In genomic region chr17:42612013-42612412, GRCh38 we compare ENCODE assay signal across 25 cellular contexts. TPM values are rescaled to one million over a fixed set of nuclear protein-coding genes. Genes with fewer than 3 reads are reported as not detected.
DNase-seq lines count a peak whose midpoint lies in the region; ATAC-seq and TF ChIP-seq lines count a peak whose summit lies in the region.
"Had no signal": no experiment of that assay in that cellular context is flagged by ENCODE, and none has a peak within 500 bp of the region (broad histone marks: within the 10 kb centered on the region; RNA-seq: fewer than 3 reads in every experiment).

No MANE protein-coding gene starts in this region.

- CTCF ChIA-PET in CD8-positive, alpha-beta T cell (lab: Charles Lee): interaction anchor here (1.2 to 1.4 kb wide), 2 partner anchors 34 to 85 kb away, joined by 3 to 5 read pairs; no protein-coding TSS in a partner anchor

- ATAC-seq in CD8-positive, alpha-beta T cell: no peak
- no peak for ATAC-seq in GM18511 (IDR thresholded peaks at IDR 0.05; ENCODE audit: unreplicated experiment)
- ATAC-seq: natural killer cell treated with Interleukin-12 subunit alpha and Interleukin-12 subunit beta and Interleukin-15 and Interleukin-18, amount 100 ng/mL, for 72 hours; SK-N-SH treated with all-trans-retinoic acid at 6 μM for 48 hours; stimulated activated naive B cell treated with anti-CD40 and anti-IgM and Interleukin-4, amounts not matched to agents 10 μg/mL and 1 μg/mL and 100 μg/mL, for 72 hours had no signal

- H3K4me1 ChIP-seq in CD8-positive, alpha-beta T cell (ENCODE audit: insufficient read depth, low read length): peaks cover 13% of the 10 kb centered on the region

- no peaks in the 10 kb centered on the region for H3K27me3 Mint-ChIP-seq in CD8-positive, alpha-beta T cell (ENCODE audit: low read depth)
- H3K27me3 Mint-ChIP-seq in HFFc6 (ENCODE audit: insufficient read depth): no peaks in the 10 kb centered on the region; the same call in 1 of the 2 replicates
- H3K27me3 Mint-ChIP-seq in immature natural killer cell (ENCODE audit: low read depth in 3 of 3): peaks cover 8 to 17% (median 10%) of the 10 kb centered on the region in 3 donors
- H3K27me3 Mint-ChIP-seq: natural killer cell treated with Interleukin-12 subunit alpha and Interleukin-12 subunit beta and Interleukin-15 and Interleukin-18, amount 100 ng/mL, for 72 hours; stimulated activated naive B cell treated with anti-CD40 and anti-IgM and Interleukin-4, amounts not matched to agents 10 μg/mL and 1 μg/mL and 100 μg/mL, for 72 hours had no signal

- DNase-seq in CD8-positive, alpha-beta T cell: no peak
- DNase-seq in HFFc6: no peak
- no peak for DNase-seq in immature natural killer cell
- DNase-seq in NCI-H2107 treated with DMSO at 0.1 percent for 48 hours (lab: John Stamatoyannopoulos, UW; ENCODE audit: unreplicated experiment): no peak
- DNase-seq: activated CD4-positive, alpha-beta T cell treated with anti-CD3 and anti-CD28 coated beads, Interleukin-2, amount 50 U/mL, for 48 hours; activated naive CD4-positive, alpha-beta T cell treated with anti-CD3 and anti-CD28 coated beads, Interleukin-2, amount 50 U/mL, for 16 hours; anterior cingulate cortex; COR-L47; DMS53; effector CD4-positive, alpha-beta T cell; H9; NCI-H1436 treated with DMSO at 0.1 percent for 48 hours; NCI-H345; NCI-H748 treated with DMSO at 0.1 percent for 48 hours; Right ventricle myocardium superior; small intestine; stimulated activated naive B cell treated with anti-CD40 and anti-IgM and Interleukin-4, amounts not matched to agents 10 μg/mL and 1 μg/mL and 100 μg/mL, for 72 hours; substantia nigra; trophoblast cell had no signal

- H3K4me3 ChIP-seq in CD8-positive, alpha-beta T cell (ENCODE audit: low read depth, low read length): no peak overlapping the region
- H3K4me3 ChIP-seq: BLaER1 treated with 17β-estradiol and CSF1 and Interleukin-3, amounts not matched to agents 10 nM and 100 nM had no signal

- no peak overlapping the region for H3K27ac Mint-ChIP-seq in CD8-positive, alpha-beta T cell
- H3K27ac Mint-ChIP-seq in HFFc6 (no peak overlapping the region), immature natural killer cell (no peak overlapping the region)
- H3K27ac Mint-ChIP-seq: H9; natural killer cell treated with Interleukin-12 subunit alpha and Interleukin-12 subunit beta and Interleukin-15 and Interleukin-18, amount 100 ng/mL, for 72 hours; stimulated activated naive B cell treated with anti-CD40 and anti-IgM and Interleukin-4, amounts not matched to agents 10 μg/mL and 1 μg/mL and 100 μg/mL, for 72 hours; T-helper 1 cell treated with Interleukin-12 subunit alpha and Interleukin-12 subunit beta and Interleukin-4 antibody, amounts not matched to agents 30 μg/mL and 1 μg/mL, for 36 hours had no signal

- peaks cover 21% of the 10 kb centered on the region for H3K4me1 Mint-ChIP-seq in CD8-positive, alpha-beta T cell (ENCODE audit: low read depth)
- H3K4me1 Mint-ChIP-seq in HFFc6 (ENCODE audit: low read depth) (peaks cover 8% of the 10 kb centered on the region), immature natural killer cell (peaks cover 24 to 31% of the 10 kb centered on the region in 2 donors)

- H3K36me3 Mint-ChIP-seq in CD8-positive, alpha-beta T cell: peaks cover 43% of the 10 kb centered on the region
- H3K36me3 Mint-ChIP-seq in HFFc6 (ENCODE audit: low read depth) (peaks cover 20% of the 10 kb centered on the region), immature natural killer cell (peaks cover 0 to 25% (median 6%) of the 10 kb centered on the region in 3 donors)

- intact Hi-C loops in CD8-positive, alpha-beta T cell (cut with DNase I, micrococcal nuclease): no loop called here

- H3K27ac ChIP-seq in CD8-positive, alpha-beta T cell (ENCODE audit: low read depth, low read length): no peak overlapping the region
- H3K27ac ChIP-seq: BLaER1 treated with 17β-estradiol and CSF1 and Interleukin-3, amounts not matched to agents 10 nM and 100 nM; parathyroid adenoma had no signal

- H3K27me3 ChIP-seq in CD8-positive, alpha-beta T cell (ENCODE audit: insufficient read depth, low read length): no peaks in the 10 kb centered on the region
- H3K27me3 ChIP-seq: BLaER1 treated with 17β-estradiol and CSF1 and Interleukin-3, amounts not matched to agents 10 nM and 100 nM had no signal

- H3K9me3 ChIP-seq in CD8-positive, alpha-beta T cell (ENCODE audit: low read length): no peaks in the 10 kb centered on the region
- H3K9me3 ChIP-seq: BLaER1 treated with 17β-estradiol and CSF1 and Interleukin-3, amounts not matched to agents 10 nM and 100 nM had no signal

- no peak for TF ChIP-seq CTCF in CD8-positive, alpha-beta T cell (IDR thresholded peaks at IDR 0.05)
- TF ChIP-seq CTCF in HFFc6 (IDR thresholded peaks at IDR 0.05): no peak

- H3K36me3 ChIP-seq in CD8-positive, alpha-beta T cell (ENCODE audit: insufficient read depth, low read length): peaks cover 13% of the 10 kb centered on the region

- peak overlapping the region; percentile 40 for H3K4me3 Mint-ChIP-seq in CD8-positive, alpha-beta T cell
- H3K4me3 Mint-ChIP-seq in HFFc6: peak overlapping the region; percentile 50
- H3K4me3 Mint-ChIP-seq in immature natural killer cell: peak overlapping the region in 4 of 5 donors; percentile 21 to 49 (median 40)
- H3K4me3 Mint-ChIP-seq: H9; natural killer cell treated with Interleukin-12 subunit alpha and Interleukin-12 subunit beta and Interleukin-15 and Interleukin-18, amount 100 ng/mL, for 72 hours; stimulated activated naive B cell treated with anti-CD40 and anti-IgM and Interleukin-4, amounts not matched to agents 10 μg/mL and 1 μg/mL and 100 μg/mL, for 72 hours; T-helper 1 cell treated with Interleukin-12 subunit alpha and Interleukin-12 subunit beta and Interleukin-4 antibody, amounts not matched to agents 30 μg/mL and 1 μg/mL, for 36 hours had no signal

- POLR2A ChIA-PET in CD8-positive, alpha-beta T cell (lab: Charles Lee): no interaction called here

- no peaks in the 10 kb centered on the region for H3K9me3 Mint-ChIP-seq in CD8-positive, alpha-beta T cell
- H3K9me3 Mint-ChIP-seq in HFFc6 (no peaks in the 10 kb centered on the region), immature natural killer cell (no peaks in the 10 kb centered on the region)
- H3K9me3 Mint-ChIP-seq: natural killer cell treated with Interleukin-12 subunit alpha and Interleukin-12 subunit beta and Interleukin-15 and Interleukin-18, amount 100 ng/mL, for 72 hours; stimulated activated naive B cell treated with anti-CD40 and anti-IgM and Interleukin-4, amounts not matched to agents 10 μg/mL and 1 μg/mL and 100 μg/mL, for 72 hours; T-helper 1 cell treated with Interleukin-12 subunit alpha and Interleukin-12 subunit beta and Interleukin-4 antibody, amounts not matched to agents 30 μg/mL and 1 μg/mL, for 36 hours had no signal

RNA-seq across cellular contexts. Expression of gene TUBG1, which starts 2.5 kb away (rescaled TPM):
- 1 to 10 TPM; 4.9 to 8.4 TPM for total RNA-seq in CD8-positive, alpha-beta T cell
- total RNA-seq in HFFc6 (2021; fragmentation: NEBNext Ultra II Directional; extraction: Animal tissue kit (Norgen Biotek cat#: 25700)): 100 to 1,000 TPM in 5 of 6 experiments, 10 to 100 TPM in 1; 85.5 to 127 (median 112) TPM
- polyA plus RNA-seq in immature natural killer cell: 10 to 100 TPM in 2 of 3 donors, 1 to 10 TPM in 1; 6.0 to 16.9 (median 10.9) TPM

RNA-seq across cellular contexts. Expression of gene RETREG3, which starts 2.8 kb away (rescaled TPM):
- 10 to 100 TPM; 59.0 to 59.3 TPM for total RNA-seq in CD8-positive, alpha-beta T cell
- 10 to 100 TPM; 42.5 to 61.1 (median 48.9) TPM for total RNA-seq in HFFc6 (2021; fragmentation: NEBNext Ultra II Directional; extraction: Animal tissue kit (Norgen Biotek cat#: 25700))
- 100 to 1,000 TPM; 132 to 168 (median 133) TPM for polyA plus RNA-seq in immature natural killer cell

RNA-seq across cellular contexts. Expression of gene PSMC3IP, which starts 34.5 kb away (rescaled TPM):
- total RNA-seq in CD8-positive, alpha-beta T cell: 1 to 10 TPM; 3.9 to 4.1 TPM
- total RNA-seq in HFFc6 (2021; fragmentation: NEBNext Ultra II Directional; extraction: Animal tissue kit (Norgen Biotek cat#: 25700)): 10 to 100 TPM in 5 of 6 experiments, 1 to 10 TPM in 1; 7.3 to 18.2 (median 16.0) TPM
- 1 to 10 TPM in 2 of 3 donors, under 1 TPM in 1; 0.91 to 3.0 (median 1.5) TPM for polyA plus RNA-seq in immature natural killer cell

RNA-seq across cellular contexts. Expression of gene MLX, which starts 45.1 kb away (rescaled TPM):
- total RNA-seq in CD8-positive, alpha-beta T cell: 10 to 100 TPM; 18.3 to 21.3 TPM
- total RNA-seq in HFFc6 (2021; fragmentation: NEBNext Ultra II Directional; extraction: Animal tissue kit (Norgen Biotek cat#: 25700)): 10 to 100 TPM; 40.7 to 48.3 (median 47.0) TPM
- 10 to 100 TPM; 25.0 to 41.0 (median 30.5) TPM for polyA plus RNA-seq in immature natural killer cell

RNA-seq across cellular contexts. Expression of gene TUBG2, which starts 47.1 kb away (rescaled TPM):
- total RNA-seq in CD8-positive, alpha-beta T cell: 10 to 100 TPM in 1 of 2 experiments, 1 to 10 TPM in 1; 7.4 to 10.6 TPM
- total RNA-seq in HFFc6 (2021; fragmentation: NEBNext Ultra II Directional; extraction: Animal tissue kit (Norgen Biotek cat#: 25700)): 10 to 100 TPM; 15.2 to 17.3 (median 16.9) TPM
- 1 to 10 TPM; 1.3 to 4.0 (median 3.4) TPM for polyA plus RNA-seq in immature natural killer cell

Comparison
In these comparisons a context has a peak if more than half of its experiments do, and no peak if none do; other contexts are left out.
1. RNA of gene TUBG1, which starts 2.5 kb away (total RNA-seq): 85.5 to 127 TPM in HFFc6; 4.9 to 8.4 TPM in CD8-positive, alpha-beta T cell; every median in the first group is over 4 times any median in the second.
2. Peak in every context shown above with its lines, with median percentiles within 50 percentile points of each other: H3K4me3 Mint-ChIP-seq.